ENCODE assay signal across 8 cellular contexts in genomic region chrX:113929004-113929403, GRCh38.
DNase-seq lines count a peak whose midpoint lies in the region; ATAC-seq, FAIRE-seq and TF ChIP-seq lines count a peak whose summit lies in the region.

No MANE protein-coding gene starts in this region.

- H3K27ac ChIP-seq in osteoblast (ENCODE audit: low read depth, low read length), result no peak overlapping the region

- H3K4me3 ChIP-seq in cardiac fibroblast (replicated peaks in 1 of 2; ENCODE audit: low read depth in 2 of 2, low read length in 2 of 2), result no peak overlapping the region
- no peak overlapping the region for H3K4me3 ChIP-seq in osteoblast (ENCODE audit: insufficient read depth, low read length)

- H3K9me3 ChIP-seq in osteoblast (ENCODE audit: low read depth, low read length), result no peaks in the 10 kb centered on the region

- TF ChIP-seq CTCF in cardiac fibroblast (IDR thresholded peaks at IDR 0.05; ENCODE audit: low read depth, low read length) (peak; percentile 53), osteoblast (IDR thresholded peaks at IDR 0.05; ENCODE audit: extremely low read depth, low read depth, low read length) (peak; percentile 55)

- DNase-seq in NCI-H226 (peak; percentile 4), cardiac fibroblast (ENCODE audit: low read depth in 2 of 2) (peak; percentile 48 to 67), osteoblast (ENCODE audit: insufficient read length, low spot score, missing footprints) (no peak), GM12891 (ENCODE audit: insufficient read length, low spot score) (no peak), occipital lobe (lab: John Stamatoyannopoulos, UW) (no peak)

- FAIRE-seq in A204.1 (lab: Jason Lieb, UNC) (peak; percentile 11), GM12891 (lab: Jason Lieb, UNC) (no peak)

- no peaks in the 10 kb centered on the region for H3K4me1 ChIP-seq in osteoblast (ENCODE audit: insufficient read depth, low read length)

- no peaks in the 10 kb centered on the region for H3K79me2 ChIP-seq in osteoblast (ENCODE audit: insufficient read depth, low read length)

- H3K27me3 ChIP-seq in osteoblast (ENCODE audit: insufficient read depth, low read length), result no peaks in the 10 kb centered on the region

- H3K4me2 ChIP-seq in osteoblast (ENCODE audit: insufficient read depth, low read length), result no peak overlapping the region

- no peak overlapping the region for H2AFZ ChIP-seq in osteoblast (ENCODE audit: low read length)

- TF ChIP-seq POLR2A in GM12891 (IDR thresholded peaks at IDR 0.05; ENCODE audit: low read depth, low read length), result no peak

- peak; percentile 61 for ATAC-seq in GM18907 (IDR thresholded peaks at IDR 0.05; ENCODE audit: unreplicated experiment)
- ATAC-seq in HG03196 (IDR thresholded peaks at IDR 0.05; ENCODE audit: unreplicated experiment), result no peak

- H3K36me3 ChIP-seq in osteoblast (ENCODE audit: insufficient read depth, low read length), result no peaks in the 10 kb centered on the region

- H4K20me1 ChIP-seq in osteoblast (ENCODE audit: insufficient read depth, low read length), result no peaks in the 10 kb centered on the region

TF ChIP-seq in GM12891, 5 proteins besides CTCF, POLR2A, EP300 and RAD21:
- TF ChIP-seq POLR2AphosphoS5 (IDR thresholded peaks at IDR 0.05; ENCODE audit: low read depth, low read length) (no peak), PAX5 (IDR thresholded peaks at IDR 0.05; ENCODE audit: insufficient read depth, low read length, severe bottlenecking) (no peak), SPI1 (IDR thresholded peaks at IDR 0.05; ENCODE audit: low read depth, low read length) (no peak), POU2F2 (IDR thresholded peaks at IDR 0.05; ENCODE audit: low read depth, low read length) (no peak), TAF1 (IDR thresholded peaks at IDR 0.05; ENCODE audit: low read depth, low read length) (no peak)

Comparison
In these comparisons a context has a peak if more than half of its experiments do, and no peak if none do; other contexts are left out.
1. DNase-seq: peak in NCI-H226 (single experiment) and cardiac fibroblast (2 of 2); none in osteoblast (single experiment), GM12891 (single experiment) and occipital lobe (single experiment).